11 cellular contexts compared by ENCODE assay signal in the genomic region with DNA sequence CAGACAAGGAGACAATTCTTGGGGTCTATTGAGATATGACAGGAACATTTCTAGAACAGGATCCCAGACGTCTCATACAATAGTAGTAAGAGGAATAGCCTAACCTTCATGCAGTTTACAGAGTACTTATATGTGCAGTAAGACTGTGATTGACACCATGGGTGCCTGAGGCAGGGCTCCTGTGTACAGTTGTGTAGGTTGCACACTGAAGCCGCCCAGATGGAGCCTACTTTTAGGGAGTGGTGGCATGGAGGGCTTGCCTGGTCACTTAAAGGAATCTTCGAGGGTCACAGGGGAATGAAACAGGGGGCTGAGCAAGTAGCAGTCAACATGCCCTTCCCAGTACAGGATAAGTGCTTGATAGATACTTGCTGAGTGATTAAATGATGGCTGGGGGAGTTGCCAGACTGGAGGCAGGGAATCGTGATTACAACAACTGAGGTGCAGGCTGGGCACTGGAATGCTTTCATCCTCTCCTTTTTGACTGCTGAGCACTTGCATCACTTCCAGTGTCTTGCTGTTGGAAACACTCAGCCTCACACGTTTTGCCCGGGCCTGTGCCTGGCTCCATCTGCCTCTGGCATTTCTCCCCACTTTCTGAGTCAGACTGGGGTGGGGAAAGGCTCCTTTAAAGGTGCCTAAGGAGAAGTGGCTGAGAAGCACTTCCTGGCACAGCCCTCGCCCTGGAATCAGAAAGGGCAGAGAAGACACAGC.
DNase-seq lines count a peak whose midpoint lies in the region; ATAC-seq lines count a peak whose summit lies in the region.
"Had no signal": no experiment of that assay in that cellular context is flagged by ENCODE, and none has a peak within 500 bp of the region (broad histone marks: within the 10 kb centered on the region; RNA-seq: fewer than 3 reads in every experiment).

No MANE protein-coding gene starts in this region.

- H3K36me3 ChIP-seq in muscle layer of duodenum (ENCODE audit: control insufficient read depth in 1 of 2, insufficient read depth in 2 of 2, low read length in 2 of 2), result no peaks in the 10 kb centered on the region

- peak overlapping the region; percentile 41 for H3K27ac ChIP-seq in muscle layer of duodenum (ENCODE audit: low read length)

- no peaks in the 10 kb centered on the region for H3K4me1 ChIP-seq in muscle layer of duodenum (ENCODE audit: control insufficient read depth in 1 of 2, insufficient read depth in 2 of 2, low read length in 2 of 2)

- no peak overlapping the region for H3K4me3 ChIP-seq in muscle layer of duodenum (ENCODE audit: low read depth in 1 of 2, low read length in 2 of 2)

- ATAC-seq in HG02678 (IDR thresholded peaks at IDR 0.05; ENCODE audit: unreplicated experiment) (no peak), HG02938 (IDR thresholded peaks at IDR 0.05; ENCODE audit: unreplicated experiment) (no peak), HG02970 (IDR thresholded peaks at IDR 0.05; ENCODE audit: low FRiP score, unreplicated experiment) (no peak)
- ATAC-seq: CD8-positive, alpha-beta T cell had no signal

- H3K9me3 ChIP-seq in muscle layer of duodenum (ENCODE audit: control insufficient read depth in 1 of 2, low read length in 2 of 2), result no peaks in the 10 kb centered on the region

- DNase-seq in AG08396 (ENCODE audit: low spot score), result peak; percentile 85
- DNase-seq in NCI-H446 treated with DMSO at 0.1 percent for 48 hours (lab: John Stamatoyannopoulos, UW), result peak; percentile 47
- peak; percentile 57 for DNase-seq in epidermal melanocyte (ENCODE audit: insufficient read length, low spot score)
- DNase-seq in T-helper 1 cell, result no peak
- DNase-seq: activated naive CD4-positive, alpha-beta T cell treated with Interleukin-2 at 50 U/mL for 16 hours; CD8-positive, alpha-beta T cell; NCI-H146 had no signal

- H3K27me3 ChIP-seq in muscle layer of duodenum (ENCODE audit: low read depth, low read length), result no peaks in the 10 kb centered on the region

Comparison
In these comparisons a context has a peak if more than half of its experiments do, and no peak if none do; other contexts are left out.
1. DNase-seq: peak in AG08396 (single experiment), NCI-H446 treated with DMSO at 0.1 percent for 48 hours (single experiment) and epidermal melanocyte (single experiment); none in T-helper 1 cell (0 of 5).